In genomic region chr2:170428868-170429267, GRCh38 we compare ENCODE assay signal across 8 cellular contexts.
"Had no signal": no experiment of that assay in that cellular context is flagged by ENCODE, and none has a peak within 500 bp of the region (broad histone marks: within the 10 kb centered on the region; RNA-seq: fewer than 3 reads in every experiment).

No MANE protein-coding gene starts in this region.

- ATAC-seq: GM23338, K562 had no signal

- H3K4me3 ChIP-seq: GM23338, K562 had no signal

- FAIRE-seq: H1, H54, HTR-8/SVneo, K562 had no signal

- DNase-seq: H9, HCEC 1CT, IMR-90 had no signal
